In the genomic region with DNA sequence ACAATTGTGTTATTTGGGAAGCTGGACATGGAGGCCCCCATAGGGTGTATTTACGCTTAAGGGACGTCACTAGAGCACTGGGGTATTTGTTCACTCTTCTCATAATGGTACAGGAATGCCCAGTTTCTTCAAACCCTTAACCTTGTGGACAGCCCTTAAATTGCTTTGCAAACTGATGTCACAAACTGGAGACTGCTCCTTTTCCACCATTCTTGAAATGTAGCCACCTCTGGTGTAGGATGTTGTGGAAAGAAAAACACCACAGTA, we compare ENCODE assay signal across 8 cellular contexts. TPM values are rescaled to one million over a fixed set of nuclear protein-coding genes. Genes with fewer than 3 reads are reported as not detected.
DNase-seq lines count a peak whose midpoint lies in the region; FAIRE-seq and TF ChIP-seq lines count a peak whose summit lies in the region.

No MANE protein-coding gene starts in this region.

- peak overlapping the region; percentile 97 for H3K9ac ChIP-seq in keratinocyte (ENCODE audit: control insufficient read depth, extremely low read depth, insufficient read depth, low read length)

- dilution Hi-C loops in keratinocyte (cut with MboI; ENCODE audit: extremely low pct_ligation_motif_present, low sequenced_read_pairs): no loop called here

- H3K9me1 ChIP-seq in keratinocyte (ENCODE audit: control insufficient read depth, extremely low read depth, insufficient read depth, low read length): peaks cover 3% of the 10 kb centered on the region

- H3K27ac ChIP-seq in keratinocyte (ENCODE audit: control insufficient read depth, insufficient read depth, low read length) (peak overlapping the region; percentile 88), temporal lobe (ENCODE audit: low read depth, low read length) (peak overlapping the region; percentile 89)

- H2AFZ ChIP-seq in keratinocyte (ENCODE audit: control insufficient read depth, low read length): no peak overlapping the region

- peak overlapping the region; percentile 75 for H3K4me2 ChIP-seq in keratinocyte (ENCODE audit: control insufficient read depth, extremely low read depth, insufficient read depth, low read depth, low read length)

- peaks cover 7 to 30% of the 10 kb centered on the region in 2 experiments for H3K36me3 ChIP-seq in keratinocyte (ENCODE audit: control insufficient read depth in 2 of 2, extremely low read depth in 1 of 2, insufficient read depth in 2 of 2, low read length in 2 of 2)

- peaks cover 92% of the 10 kb centered on the region for H3K79me2 ChIP-seq in keratinocyte (ENCODE audit: control insufficient read depth, insufficient read depth, low read length)

- FAIRE-seq in keratinocyte (lab: Jason Lieb, UNC): no peak

- peak overlapping the region; percentile 91 to 99 (median 94) for H3K4me3 ChIP-seq in keratinocyte (ENCODE audit: control insufficient read depth in 2 of 3, extremely low read depth in 1 of 3, insufficient read depth in 2 of 3, low read depth in 1 of 3, low read length in 3 of 3)

- no peak for TF ChIP-seq CTCF in keratinocyte (optimal IDR thresholded peaks at IDR 0.05 in 1 of 3, IDR thresholded peaks at IDR 0.05 in 1 of 3, conservative IDR thresholded peaks at IDR 0.05 in 1 of 3; ENCODE audit: extremely low read depth in 1 of 3, insufficient read depth in 2 of 3, low read length in 3 of 3)

- no peaks in the 10 kb centered on the region for H3K27me3 ChIP-seq in keratinocyte (ENCODE audit: control insufficient read depth, extremely low read depth, insufficient read depth, low read length)

- no peaks in the 10 kb centered on the region for H3K9me3 ChIP-seq in keratinocyte (ENCODE audit: control insufficient read depth, low read depth, low read length)

- DNase-seq in AG20443 (ENCODE audit: low spot score): peak; percentile 39
- DNase-seq in HS-27A (ENCODE audit: low read depth): peak; percentile 23
- peak; percentile 42 for DNase-seq in amniotic stem cell (lab: John Stamatoyannopoulos, UW)
- DNase-seq in keratinocyte (ENCODE audit: low read depth, low spot score): no peak
- no peak for DNase-seq in stimulated activated CD4-positive, alpha-beta T cell treated with anti-CD3 and anti-CD28 coated beads, Interleukin-15, amount 100 ng/mL, for 24 hours
- no peak for DNase-seq in NCI-H1092 treated with DMSO at 0.1 percent for 48 hours (lab: John Stamatoyannopoulos, UW)
- no peak for DNase-seq in SK-N-DZ (ENCODE audit: low spot score)

- peaks cover 7% of the 10 kb centered on the region for H4K20me1 ChIP-seq in keratinocyte (ENCODE audit: control insufficient read depth, extremely low read depth, insufficient read depth, low read length)

- H3K4me1 ChIP-seq in keratinocyte (ENCODE audit: control insufficient read depth, extremely low read depth, insufficient read depth, low read length): peaks cover 16% of the 10 kb centered on the region

RNA-seq across cellular contexts. Expression of gene UBAP2L, which starts 1.0 kb away (rescaled TPM):
- 118 to 198 TPM (median 161 TPM) in 3 replicates for polyA plus RNA-seq in keratinocyte
- polyA plus RNA-seq in keratinocyte (2011; ENCODE audit: low read depth): 98.4 TPM
- polyA plus RNA-seq in keratinocyte (2011; cell fraction: cytosol; rRNA removed): 116 and 149 TPM in 2 replicates
- polyA plus RNA-seq in keratinocyte (2011; cell fraction: nucleus; rRNA removed): 300 and 368 TPM in 2 replicates
- 57.6 and 157 TPM in 2 replicates for polyA plus RNA-seq in keratinocyte (2012; ENCODE audit: low replicate concordance)
- polyA minus RNA-seq in keratinocyte: 153 to 254 TPM (median 249 TPM) in 3 replicates
- 54.1 TPM for polyA minus RNA-seq in keratinocyte (2011; cell fraction: cytosol; rRNA and poly(A)+ RNA removed)
- 99.2 and 179 TPM in 2 replicates for polyA minus RNA-seq in keratinocyte (2011; cell fraction: nucleus; rRNA and poly(A)+ RNA removed)
- total RNA-seq in temporal lobe: 44.0 TPM
- polyA plus RNA-seq in SK-N-DZ (2014; cell fraction: cytosol; rRNA removed): 105 and 115 TPM in 2 replicates
- 154 and 210 TPM in 2 replicates for polyA plus RNA-seq in SK-N-DZ (2014; cell fraction: nucleus; rRNA removed)

RNA-seq across cellular contexts. Expression of gene CFAP141, which starts 15.6 kb away (rescaled TPM):
- polyA plus RNA-seq in keratinocyte: not detected in 3 replicates
- polyA plus RNA-seq in keratinocyte (2011; ENCODE audit: low read depth): not detected
- not detected in 2 replicates for polyA plus RNA-seq in keratinocyte (2011; cell fraction: cytosol; rRNA removed)
- not detected in 2 replicates for polyA plus RNA-seq in keratinocyte (2011; cell fraction: nucleus; rRNA removed)
- polyA plus RNA-seq in keratinocyte (2012; ENCODE audit: low replicate concordance): 0.72 TPM in 1 of 2 replicates, not detected in the other
- polyA minus RNA-seq in keratinocyte: not detected in 3 replicates
- polyA minus RNA-seq in keratinocyte (2011; cell fraction: cytosol; rRNA and poly(A)+ RNA removed): not detected
- polyA minus RNA-seq in keratinocyte (2011; cell fraction: nucleus; rRNA and poly(A)+ RNA removed): not detected in 2 replicates
- not detected for total RNA-seq in temporal lobe
- not detected in 2 replicates for polyA plus RNA-seq in SK-N-DZ (2014; cell fraction: cytosol; rRNA removed)
- not detected in 2 replicates for polyA plus RNA-seq in SK-N-DZ (2014; cell fraction: nucleus; rRNA removed)

RNA-seq across cellular contexts. Expression of gene TPM3, which starts 29.8 kb away (rescaled TPM):
- 294 to 691 TPM (median 585 TPM) in 3 replicates for polyA plus RNA-seq in keratinocyte
- polyA plus RNA-seq in keratinocyte (2011; ENCODE audit: low read depth): 505 TPM
- 461 and 513 TPM in 2 replicates for polyA plus RNA-seq in keratinocyte (2011; cell fraction: cytosol; rRNA removed)
- polyA plus RNA-seq in keratinocyte (2011; cell fraction: nucleus; rRNA removed): 239 and 349 TPM in 2 replicates
- polyA plus RNA-seq in keratinocyte (2012; ENCODE audit: low replicate concordance): 187 and 523 TPM in 2 replicates
- 115 to 186 TPM (median 125 TPM) in 3 replicates for polyA minus RNA-seq in keratinocyte
- polyA minus RNA-seq in keratinocyte (2011; cell fraction: cytosol; rRNA and poly(A)+ RNA removed): 160 TPM
- 40.6 and 66.8 TPM in 2 replicates for polyA minus RNA-seq in keratinocyte (2011; cell fraction: nucleus; rRNA and poly(A)+ RNA removed)
- total RNA-seq in temporal lobe: 127 TPM
- 390 and 528 TPM in 2 replicates for polyA plus RNA-seq in SK-N-DZ (2014; cell fraction: cytosol; rRNA removed)
- 212 and 245 TPM in 2 replicates for polyA plus RNA-seq in SK-N-DZ (2014; cell fraction: nucleus; rRNA removed)

RNA-seq across cellular contexts. Expression of gene HAX1, which starts 50.7 kb away (rescaled TPM):
- 90.8 to 126 TPM (median 110 TPM) in 3 replicates for polyA plus RNA-seq in keratinocyte
- 53.3 TPM for polyA plus RNA-seq in keratinocyte (2011; ENCODE audit: low read depth)
- polyA plus RNA-seq in keratinocyte (2011; cell fraction: cytosol; rRNA removed): 92.3 and 97.5 TPM in 2 replicates
- polyA plus RNA-seq in keratinocyte (2011; cell fraction: nucleus; rRNA removed): 68.6 and 69.0 TPM in 2 replicates
- 87.2 and 113 TPM in 2 replicates for polyA plus RNA-seq in keratinocyte (2012; ENCODE audit: low replicate concordance)
- 74.5 to 90.2 TPM (median 82.7 TPM) in 3 replicates for polyA minus RNA-seq in keratinocyte
- 34.9 TPM for polyA minus RNA-seq in keratinocyte (2011; cell fraction: cytosol; rRNA and poly(A)+ RNA removed)
- polyA minus RNA-seq in keratinocyte (2011; cell fraction: nucleus; rRNA and poly(A)+ RNA removed): 12.8 and 15.8 TPM in 2 replicates
- total RNA-seq in temporal lobe: 41.1 TPM
- polyA plus RNA-seq in SK-N-DZ (2014; cell fraction: cytosol; rRNA removed): 222 TPM in 2 replicates
- polyA plus RNA-seq in SK-N-DZ (2014; cell fraction: nucleus; rRNA removed): 209 and 219 TPM in 2 replicates

Comparison
In these comparisons a context has a peak if more than half of its experiments do, and no peak if none do; other contexts are left out.
1. DNase-seq: peak in AG20443 (single experiment), HS-27A (single experiment) and amniotic stem cell (single experiment); none in keratinocyte (single experiment), stimulated activated CD4-positive, alpha-beta T cell treated with anti-CD3 and anti-CD28 coated beads, Interleukin-15, amount 100 ng/mL, for 24 hours (single experiment), NCI-H1092 treated with DMSO at 0.1 percent for 48 hours (single experiment) and SK-N-DZ (single experiment).